Comparison of ENCODE assay signal across 27 cellular contexts in genomic region chr18:71503222-71503621, GRCh38.
"Had no signal": no experiment of that assay in that cellular context is flagged by ENCODE, and none has a peak within 500 bp of the region (broad histone marks: within the 10 kb centered on the region; RNA-seq: fewer than 3 reads in every experiment).

No MANE protein-coding gene starts in this region.

- H3K27me3 ChIP-seq: brain microvascular endothelial cell, dorsolateral prefrontal cortex, esophagus squamous epithelium, gastroesophageal sphincter, heart right ventricle had no signal

- H3K27ac ChIP-seq: brain microvascular endothelial cell, coronary artery, dorsolateral prefrontal cortex, epithelial cell of prostate, esophagus squamous epithelium, gastroesophageal sphincter, heart right ventricle, WERI-Rb-1 had no signal

- H3K9me3 ChIP-seq: esophagus squamous epithelium, gastroesophageal sphincter had no signal

- H3K4me1 ChIP-seq: esophagus squamous epithelium, gastroesophageal sphincter, heart right ventricle had no signal

- H3K4me3 ChIP-seq: coronary artery, dorsolateral prefrontal cortex, esophagus squamous epithelium, gastroesophageal sphincter, heart right ventricle had no signal

- DNase-seq: activated B cell treated with CpG ODN at 0.5 μM for 24 hours; activated CD4-positive, alpha-beta T cell treated with anti-CD3 and anti-CD28 coated beads for 48 hours; activated CD4-positive, alpha-beta T cell treated with anti-CD3 and anti-CD28 coated beads, Interleukin-2, amount 50 U/mL, for 1 hour; activated CD4-positive, alpha-beta T cell treated with anti-CD3 and anti-CD28 coated beads, Interleukin-2, amount 50 U/mL, for 48 hours; activated CD8-positive, alpha-beta memory T cell treated with anti-CD3 and anti-CD28 coated beads for 24 hours; activated CD8-positive, alpha-beta T cell treated with anti-CD3 and anti-CD28 coated beads for 36 hours; activated effector memory CD4-positive, alpha-beta T cell treated with Interleukin-2 at 50 U/mL for 16 hours; activated gamma-delta T cell treated with Interleukin-2 at 50 U/mL for 16 hours; activated naive CD4-positive, alpha-beta T cell treated with anti-CD3 and anti-CD28 coated beads, Interleukin-2, amount 50 U/mL, for 16 hours; activated naive CD4-positive, alpha-beta T cell treated with Interleukin-2 at 50 U/mL for 16 hours; activated T-cell treated with anti-CD3 and anti-CD28 coated beads, Interleukin-2, amount 50 U/mL, for 4 hours; amniotic stem cell; anterior cingulate cortex; brain microvascular endothelial cell; dorsolateral prefrontal cortex; effector memory CD8-positive, alpha-beta T cell; esophagus squamous epithelium; foreskin melanocyte; heart right ventricle; T-helper 17 cell; T1000; WERI-Rb-1 had no signal

- H3K36me3 ChIP-seq: brain microvascular endothelial cell, esophagus squamous epithelium, gastroesophageal sphincter, heart right ventricle, WERI-Rb-1 had no signal

- ATAC-seq: activated CD4-positive, CD25-positive, alpha-beta regulatory T cell treated with anti-CD3 and anti-CD28 coated beads, Interleukin-2, amount 50 U/mL, for 24 hours; activated CD8-positive, alpha-beta T cell treated with anti-CD3 and anti-CD28 coated beads for 36 hours; activated T-cell treated with anti-CD3 and anti-CD28 coated beads, Interleukin-2, amount 50 U/mL, for 4 hours; activated T-helper 17 cell treated with anti-CD3 and anti-CD28 coated beads, Interleukin-2, amount 50 U/mL, for 72 hours; effector memory CD8-positive, alpha-beta T cell; gastroesophageal sphincter; heart right ventricle; T-helper 17 cell had no signal
